10 cellular contexts compared by ENCODE assay signal in genomic region chr16:49698931-49699715, GRCh38.
A peak's percentile ranks its signal among the peaks of the same experiment; 100 is the strongest.
DNase-seq lines count a peak whose midpoint lies in the region; ATAC-seq lines count a peak whose summit lies in the region.
"Had no signal": no experiment of that assay in that cellular context is flagged by ENCODE, and none has a peak within 500 bp of the region (broad histone marks: within the 10 kb centered on the region; RNA-seq: fewer than 3 reads in every experiment).

No MANE protein-coding gene starts in this region.

- H3K9me3 ChIP-seq in BLaER1 treated with 17β-estradiol and CSF1 and Interleukin-3, amounts not matched to agents 10 nM and 100 nM (replicated peaks in 1 of 11) = no peaks in the 10 kb centered on the region
- no peaks in the 10 kb centered on the region for H3K9me3 ChIP-seq in trophoblast cell (ENCODE audit: insufficient read depth, low read depth, low read length)
- H3K9me3 ChIP-seq in Karpas-422 (ENCODE audit: low read length) = no peaks in the 10 kb centered on the region

- H3K27ac Mint-ChIP-seq in activated CD8-positive, alpha-beta memory T cell treated with anti-CD3 and anti-CD28 coated beads, Interleukin-2, amount 10 ng/mL, durations not matched to agents 7 days and 5 days = no peak overlapping the region

- H3K14ac ChIP-seq in trophoblast cell (ENCODE audit: low read length) = no peak overlapping the region

- H3K4me2 ChIP-seq in BLaER1 treated with 17β-estradiol and CSF1 and Interleukin-3, amounts not matched to agents 10 nM and 100 nM = peak overlapping the region; percentile 71 to 96 (median 89)
- no peak overlapping the region for H3K4me2 ChIP-seq in trophoblast cell (ENCODE audit: low read length)
- no peak overlapping the region for H3K4me2 ChIP-seq in Karpas-422 (ENCODE audit: low read depth, low read length, poor library complexity, severe bottlenecking)

- H2AK5ac ChIP-seq in trophoblast cell (ENCODE audit: low read length) = no peak overlapping the region

- H3K9me3 Mint-ChIP-seq in activated CD8-positive, alpha-beta memory T cell treated with anti-CD3 and anti-CD28 coated beads, Interleukin-2, amount 10 ng/mL, durations not matched to agents 7 days and 5 days (ENCODE audit: low read depth) = no peaks in the 10 kb centered on the region

- no peaks in the 10 kb centered on the region for H3K9me2 ChIP-seq in Karpas-422 (replicated peaks; ENCODE audit: insufficient read depth, low read length)

- H3K79me2 ChIP-seq in trophoblast cell (ENCODE audit: control insufficient read depth, insufficient read depth, low read length, poor library complexity) = peaks cover 13% of the 10 kb centered on the region
- no peaks in the 10 kb centered on the region for H3K79me2 ChIP-seq in Karpas-422 (ENCODE audit: low read length)

- H3K18ac ChIP-seq in trophoblast cell (ENCODE audit: low read length) = no peak overlapping the region

- DNase-seq in NCI-H748 (lab: John Stamatoyannopoulos, UW; ENCODE audit: unreplicated experiment) (peak; percentile 75), fibroblast of peridontal ligament (ENCODE audit: extremely low read depth) (peak; percentile 78), trophoblast cell (no peak), Karpas-422 (no peak)
- DNase-seq in activated CD8-positive, alpha-beta memory T cell treated with anti-CD3 and anti-CD28 coated beads, Interleukin-2, amount 10 ng/mL, durations not matched to agents 7 days and 5 days = no peak
- DNase-seq in activated CD4-positive, alpha-beta T cell treated with anti-CD3 and anti-CD28 coated beads, Interleukin-2, amount 50 U/mL, for 1 hour = no peak
- DNase-seq: effector CD8-positive, alpha-beta T cell; stimulated activated CD4-positive, alpha-beta T cell treated with anti-CD3 and anti-CD28 coated beads, Interleukin-15, amount 100 ng/mL, for 24 hours had no signal

- 0 out of 22 replicates have a peak, but pooled peaks cover 0 to 15% (median 0%) of the 10 kb centered on the region in 11 experiments for H4K20me1 ChIP-seq in BLaER1 treated with 17β-estradiol and CSF1 and Interleukin-3, amounts not matched to agents 10 nM and 100 nM
- H4K20me1 ChIP-seq in Karpas-422 (ENCODE audit: insufficient read depth, low read depth, low read length) = no peaks in the 10 kb centered on the region

- peak overlapping the region; percentile 84 for H2BK120ac ChIP-seq in trophoblast cell (ENCODE audit: insufficient read depth, low read length, poor library complexity)

- H3K27me3 ChIP-seq in BLaER1 treated with 17β-estradiol and CSF1 and Interleukin-3, amounts not matched to agents 10 nM and 100 nM = peaks cover 0 to 29% (median 0%) of the 10 kb centered on the region in 11 experiments; a peak in 5 of 22 replicates
- H3K27me3 ChIP-seq in trophoblast cell (ENCODE audit: insufficient read depth, low read length) (no peaks in the 10 kb centered on the region), Karpas-422 (ENCODE audit: low read length) (no peaks in the 10 kb centered on the region)

- no peak overlapping the region for H2BK5ac ChIP-seq in trophoblast cell (ENCODE audit: low read depth, low read length, poor library complexity)

- peak overlapping the region; percentile 24 for H4K8ac ChIP-seq in trophoblast cell (ENCODE audit: low read depth, low read length)

- H3K4me1 ChIP-seq in BLaER1 treated with 17β-estradiol and CSF1 and Interleukin-3, amounts not matched to agents 10 nM and 100 nM = peaks cover 58 to 81% (median 79%) of the 10 kb centered on the region in 10 experiments
- H3K4me1 ChIP-seq in trophoblast cell (ENCODE audit: control insufficient read depth in 1 of 2, insufficient read depth in 2 of 2, low read length in 2 of 2) (peaks cover 53 to 62% of the 10 kb centered on the region in 2 experiments), Karpas-422 (ENCODE audit: low read length) (peaks cover 9% of the 10 kb centered on the region)

- H3K23ac ChIP-seq in trophoblast cell (ENCODE audit: low read length) = no peak overlapping the region

- H3K27ac ChIP-seq in BLaER1 treated with 17β-estradiol and CSF1 and Interleukin-3, amounts not matched to agents 10 nM and 100 nM = peak overlapping the region in 10 of 11 experiments; percentile 41 to 89 (median 75); a peak in 20 of 22 replicates
- H3K27ac ChIP-seq in trophoblast cell (ENCODE audit: low read depth, low read length) (peak overlapping the region; percentile 40), Karpas-422 (ENCODE audit: low read length) (no peak overlapping the region)

- peaks cover 36% of the 10 kb centered on the region for H3K79me1 ChIP-seq in trophoblast cell (ENCODE audit: low read length)

- no peaks in the 10 kb centered on the region for H3K36me3 Mint-ChIP-seq in activated CD8-positive, alpha-beta memory T cell treated with anti-CD3 and anti-CD28 coated beads, Interleukin-2, amount 10 ng/mL, durations not matched to agents 7 days and 5 days

- peak overlapping the region; percentile 80 for H4K91ac ChIP-seq in trophoblast cell (ENCODE audit: low read depth, low read length)

- peak overlapping the region; percentile 20 to 83 (median 71); a peak in 21 of 22 replicates for H3K9ac ChIP-seq in BLaER1 treated with 17β-estradiol and CSF1 and Interleukin-3, amounts not matched to agents 10 nM and 100 nM
- H3K9ac ChIP-seq in trophoblast cell (ENCODE audit: low read length) (no peak overlapping the region), Karpas-422 (ENCODE audit: low read length) (no peak overlapping the region)

- CTCF ChIA-PET in activated CD8-positive, alpha-beta memory T cell treated with anti-CD3 and anti-CD28 coated beads, Interleukin-2, amount 10 ng/mL, durations not matched to agents 7 days and 5 days (lab: Charles Lee) = no interaction called here

- no peaks in the 10 kb centered on the region for H3K36me3 ChIP-seq in BLaER1 treated with 17β-estradiol and CSF1 and Interleukin-3, amounts not matched to agents 10 nM and 100 nM
- H3K36me3 ChIP-seq in trophoblast cell (ENCODE audit: control insufficient read depth in 1 of 2, insufficient read depth in 2 of 2, low read length in 2 of 2) = peaks cover 0 to 2% of the 10 kb centered on the region in 2 experiments
- no peaks in the 10 kb centered on the region for H3K36me3 ChIP-seq in Karpas-422 (ENCODE audit: insufficient read depth, low read length)

- H2AFZ ChIP-seq in trophoblast cell (ENCODE audit: insufficient read depth, low read length, poor library complexity) (no peak overlapping the region), Karpas-422 (ENCODE audit: low read length) (no peak overlapping the region)

- no peak overlapping the region for H3K4ac ChIP-seq in trophoblast cell (ENCODE audit: low read depth, low read length)

- peak overlapping the region; percentile 28 to 56 (median 49) for H3K4me3 ChIP-seq in BLaER1 treated with 17β-estradiol and CSF1 and Interleukin-3, amounts not matched to agents 10 nM and 100 nM
- H3K4me3 ChIP-seq in trophoblast cell (ENCODE audit: low read depth, low read length) = no peak overlapping the region
- no peak overlapping the region for H3K4me3 ChIP-seq in Karpas-422 (ENCODE audit: low read length)

- H3K4me3 Mint-ChIP-seq in activated CD8-positive, alpha-beta memory T cell treated with anti-CD3 and anti-CD28 coated beads, Interleukin-2, amount 10 ng/mL, durations not matched to agents 7 days and 5 days = no peak overlapping the region

- H3K4me1 Mint-ChIP-seq in activated CD8-positive, alpha-beta memory T cell treated with anti-CD3 and anti-CD28 coated beads, Interleukin-2, amount 10 ng/mL, durations not matched to agents 7 days and 5 days = no peaks in the 10 kb centered on the region

- H4K12ac ChIP-seq in trophoblast cell (ENCODE audit: low read depth, low read length) = no peak overlapping the region

- peaks cover 9% of the 10 kb centered on the region for H3K27me3 Mint-ChIP-seq in activated CD8-positive, alpha-beta memory T cell treated with anti-CD3 and anti-CD28 coated beads, Interleukin-2, amount 10 ng/mL, durations not matched to agents 7 days and 5 days

- H2BK12ac ChIP-seq in trophoblast cell (ENCODE audit: low read length) = no peak overlapping the region

- ATAC-seq in HG03571 (IDR thresholded peaks at IDR 0.05; ENCODE audit: unreplicated experiment) = no peak
- ATAC-seq in activated CD8-positive, alpha-beta memory T cell treated with anti-CD3 and anti-CD28 coated beads, Interleukin-2, amount 10 ng/mL, durations not matched to agents 7 days and 5 days = no peak

- no CpG with 5 or more reads among the region's 18 CpGs for WGBS in trophoblast cell (ENCODE audit: extremely low coverage, insufficient coverage, insufficient read length)

Comparison
In these comparisons a context has a peak if more than half of its experiments do, and no peak if none do; other contexts are left out.
1. H3K4me2 ChIP-seq: peak in BLaER1 treated with 17β-estradiol and CSF1 and Interleukin-3, amounts not matched to agents 10 nM and 100 nM (11 of 11); none in trophoblast cell (single experiment) and Karpas-422 (single experiment).
2. H3K4me3 ChIP-seq: peak in BLaER1 treated with 17β-estradiol and CSF1 and Interleukin-3, amounts not matched to agents 10 nM and 100 nM (10 of 10); none in trophoblast cell (single experiment) and Karpas-422 (single experiment).
3. H3K9ac ChIP-seq: peak in BLaER1 treated with 17β-estradiol and CSF1 and Interleukin-3, amounts not matched to agents 10 nM and 100 nM (11 of 11); none in trophoblast cell (single experiment) and Karpas-422 (single experiment).
4. DNase-seq: peak in NCI-H748 (single experiment) and fibroblast of peridontal ligament (single experiment); none in trophoblast cell (0 of 2), activated CD8-positive, alpha-beta memory T cell treated with anti-CD3 and anti-CD28 coated beads, Interleukin-2, amount 10 ng/mL, durations not matched to agents 7 days and 5 days (single experiment), Karpas-422 (single experiment) and activated CD4-positive, alpha-beta T cell treated with anti-CD3 and anti-CD28 coated beads, Interleukin-2, amount 50 U/mL, for 1 hour (single experiment).